In the genomic region with DNA sequence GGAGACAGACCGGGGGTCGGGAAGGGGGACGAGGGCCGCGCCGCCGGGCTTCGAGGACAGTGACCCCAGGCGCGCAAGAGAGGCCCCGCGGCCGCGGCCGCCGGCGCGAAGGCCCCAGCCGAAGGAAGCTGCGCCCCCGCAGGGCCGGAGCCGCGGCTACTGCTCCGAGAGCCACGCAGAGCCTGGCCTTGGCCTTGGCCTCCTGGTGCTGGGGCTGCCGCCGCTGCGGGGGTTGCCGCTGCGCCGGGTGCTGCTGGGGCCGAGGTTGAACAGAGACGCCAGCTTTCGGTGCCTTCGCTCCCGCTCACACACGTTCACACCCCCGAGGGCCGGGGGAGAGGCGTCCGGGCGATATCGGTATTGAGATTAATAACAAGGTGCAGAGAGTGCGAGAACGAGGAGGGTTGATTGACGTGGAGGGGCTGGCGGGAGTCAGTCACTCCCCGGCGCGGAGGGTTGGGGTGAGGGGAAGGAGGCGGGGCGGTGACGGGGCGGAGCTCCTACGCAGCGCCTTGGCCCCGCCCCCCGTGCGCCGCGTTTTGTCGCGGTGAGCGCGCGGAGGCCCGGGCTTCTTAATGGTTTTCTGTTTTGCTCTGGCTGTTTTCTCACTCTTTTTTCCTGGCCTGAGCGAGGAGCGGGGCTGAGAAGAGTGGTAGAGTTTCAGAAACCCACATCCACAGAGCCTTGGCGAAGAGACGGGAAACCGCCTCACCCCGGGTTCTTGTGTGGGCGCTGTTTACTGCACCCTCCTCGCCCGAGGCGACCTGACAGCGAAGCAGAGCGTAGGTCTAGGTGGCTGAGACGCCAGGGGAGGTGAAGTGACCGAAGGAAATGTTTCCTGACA, we compare ENCODE assay signal across 1 cellular context.
A peak's percentile ranks its signal among the peaks of the same experiment; 100 is the strongest.
TF ChIP-seq lines count a peak whose summit lies in the region.

No MANE protein-coding gene starts in this region.

TF ChIP-seq in neural cell, 6 proteins besides CTCF, POLR2A, EP300 and RAD21 (continued from another document):
- TF ChIP-seq, protein P1, sequence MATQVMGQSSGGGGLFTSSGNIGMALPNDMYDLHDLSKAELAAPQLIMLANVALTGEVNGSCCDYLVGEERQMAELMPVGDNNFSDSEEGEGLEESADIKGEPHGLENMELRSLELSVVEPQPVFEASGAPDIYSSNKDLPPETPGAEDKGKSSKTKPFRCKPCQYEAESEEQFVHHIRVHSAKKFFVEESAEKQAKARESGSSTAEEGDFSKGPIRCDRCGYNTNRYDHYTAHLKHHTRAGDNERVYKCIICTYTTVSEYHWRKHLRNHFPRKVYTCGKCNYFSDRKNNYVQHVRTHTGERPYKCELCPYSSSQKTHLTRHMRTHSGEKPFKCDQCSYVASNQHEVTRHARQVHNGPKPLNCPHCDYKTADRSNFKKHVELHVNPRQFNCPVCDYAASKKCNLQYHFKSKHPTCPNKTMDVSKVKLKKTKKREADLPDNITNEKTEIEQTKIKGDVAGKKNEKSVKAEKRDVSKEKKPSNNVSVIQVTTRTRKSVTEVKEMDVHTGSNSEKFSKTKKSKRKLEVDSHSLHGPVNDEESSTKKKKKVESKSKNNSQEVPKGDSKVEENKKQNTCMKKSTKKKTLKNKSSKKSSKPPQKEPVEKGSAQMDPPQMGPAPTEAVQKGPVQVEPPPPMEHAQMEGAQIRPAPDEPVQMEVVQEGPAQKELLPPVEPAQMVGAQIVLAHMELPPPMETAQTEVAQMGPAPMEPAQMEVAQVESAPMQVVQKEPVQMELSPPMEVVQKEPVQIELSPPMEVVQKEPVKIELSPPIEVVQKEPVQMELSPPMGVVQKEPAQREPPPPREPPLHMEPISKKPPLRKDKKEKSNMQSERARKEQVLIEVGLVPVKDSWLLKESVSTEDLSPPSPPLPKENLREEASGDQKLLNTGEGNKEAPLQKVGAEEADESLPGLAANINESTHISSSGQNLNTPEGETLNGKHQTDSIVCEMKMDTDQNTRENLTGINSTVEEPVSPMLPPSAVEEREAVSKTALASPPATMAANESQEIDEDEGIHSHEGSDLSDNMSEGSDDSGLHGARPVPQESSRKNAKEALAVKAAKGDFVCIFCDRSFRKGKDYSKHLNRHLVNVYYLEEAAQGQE (IDR thresholded peaks at IDR 0.05; ENCODE audit: borderline replicate concordance), result peak; percentile 84
- peak; percentile 29 for TF ChIP-seq SMC3 (conservative IDR thresholded peaks at IDR 0.05; ENCODE audit: poor library complexity)
